ENCODE assay signal across 19 cellular contexts in genomic region chr15:42908538-42908937, GRCh38. TPM values are rescaled to one million over a fixed set of nuclear protein-coding genes. Genes with fewer than 3 reads are reported as not detected.
DNase-seq lines count a peak whose midpoint lies in the region; ATAC-seq, FAIRE-seq and TF ChIP-seq lines count a peak whose summit lies in the region.
"Had no signal": no experiment of that assay in that cellular context is flagged by ENCODE, and none has a peak within 500 bp of the region (broad histone marks: within the 10 kb centered on the region; RNA-seq: fewer than 3 reads in every experiment).

No MANE protein-coding gene starts in this region.

- no peak for TF ChIP-seq CTCF in PC-3 (conservative IDR thresholded peaks at IDR 0.05; ENCODE audit: low read depth, low read length)
- no peak for TF ChIP-seq CTCF in K562 (IDR thresholded peaks at IDR 0.05 in 2 of 3, conservative IDR thresholded peaks at IDR 0.05 in 1 of 3; ENCODE audit: insufficient read depth in 2 of 3, low read depth in 1 of 3, low read length in 3 of 3)
- no peak for TF ChIP-seq CTCF in keratinocyte (optimal IDR thresholded peaks at IDR 0.05 in 1 of 3, IDR thresholded peaks at IDR 0.05 in 1 of 3, conservative IDR thresholded peaks at IDR 0.05 in 1 of 3; ENCODE audit: extremely low read depth in 1 of 3, insufficient read depth in 2 of 3, low read length in 3 of 3)

- H3K9ac ChIP-seq in PC-3 (ENCODE audit: low read length) = no peak overlapping the region
- H3K9ac ChIP-seq in K562 (ENCODE audit: insufficient read depth in 1 of 2, low read depth in 2 of 2, low read length in 2 of 2) = no peak overlapping the region
- no peak overlapping the region for H3K9ac ChIP-seq in keratinocyte (ENCODE audit: control insufficient read depth, extremely low read depth, insufficient read depth, low read length)

- CTCF ChIA-PET in PC-3 (lab: Charles Lee) (interaction anchor here (0.6 kb wide), 1 partner anchor 86 kb away, joined by 3 read pairs; no protein-coding TSS in a partner anchor), K562 (lab: Yijun Ruan, JAX; ENCODE audit: low intra/inter-chr PET ratio) (interaction anchor here (0.6 kb wide), 1 partner anchor 18 kb away, joined by 3 read pairs; no protein-coding TSS in a partner anchor)

- H3K4me2 ChIP-seq in PC-3 (ENCODE audit: low read length) = no peak overlapping the region
- H3K4me2 ChIP-seq in K562 (ENCODE audit: insufficient read depth, low read length) = no peak overlapping the region
- peak overlapping the region; percentile 33 for H3K4me2 ChIP-seq in keratinocyte (ENCODE audit: control insufficient read depth, extremely low read depth, insufficient read depth, low read depth, low read length)

- H3K36me3 ChIP-seq in PC-3 (ENCODE audit: low read depth, low read length) (no peaks in the 10 kb centered on the region), K562 (ENCODE audit: control insufficient read depth, insufficient read depth, low read length) (no peaks in the 10 kb centered on the region; the same call in 2 of the 3 replicates), keratinocyte (ENCODE audit: control insufficient read depth in 2 of 2, extremely low read depth in 1 of 2, insufficient read depth in 2 of 2, low read length in 2 of 2) (no peaks in the 10 kb centered on the region)

- intact Hi-C loops in PC-3 (cut with micrococcal nuclease) (no loop called here), K562 (cut with micrococcal nuclease) (no loop called here)

- H3K9me3 ChIP-seq in PC-3 (ENCODE audit: low read length) (no peaks in the 10 kb centered on the region), K562 (replicated peaks; ENCODE audit: control insufficient read depth, insufficient read depth, low read depth, low read length) (no peaks in the 10 kb centered on the region), keratinocyte (ENCODE audit: control insufficient read depth, low read depth, low read length) (no peaks in the 10 kb centered on the region)

- H3F3A ChIP-seq in PC-3 (ENCODE audit: low read length, unreplicated experiment) = no peaks in the 10 kb centered on the region

- DNase-seq in PC-3 (peak; percentile 25), K562 (ENCODE audit: extremely low read depth in 1 of 4, low spot score in 3 of 4) (no peak), epithelial cell of prostate (ENCODE audit: low read depth, low spot score) (no peak), keratinocyte (ENCODE audit: low read depth, low spot score) (no peak), amniotic stem cell (lab: John Stamatoyannopoulos, UW) (no peak)
- DNase-seq in activated CD4-positive, CD25-positive, alpha-beta regulatory T cell treated with anti-CD3 and anti-CD28 coated beads, Interleukin-2, amount 50 U/mL, for 72 hours = no peak
- DNase-seq: C1 segment of cervical spinal cord; Calu3; CD4-positive, alpha-beta memory T cell; COR-L47; DMS53; DMS79 treated with DMSO at 0.1 percent for 48 hours; GF-D8; H7; HCEC 1CT had no signal

- BruUV-seq in PC-3 (replicated peaks; lab: Mats Ljungman, UMichigan) = no TSS peak
- BruUV-seq in K562 (replicated peaks; lab: Mats Ljungman, UMichigan) = no TSS peak

- H3K9me2 ChIP-seq in PC-3 (replicated peaks; ENCODE audit: low read length) = no peaks in the 10 kb centered on the region

- H3K4me3 ChIP-seq in PC-3 (ENCODE audit: low read length) (no peak overlapping the region), K562 (no peak overlapping the region), keratinocyte (ENCODE audit: control insufficient read depth in 2 of 3, extremely low read depth in 1 of 3, insufficient read depth in 2 of 3, low read depth in 1 of 3, low read length in 3 of 3) (no peak overlapping the region)

- no peak for TF ChIP-seq RAD21 in K562 (CRISPR knock-in tag; conservative IDR thresholded peaks at IDR 0.05 in 1 of 2, IDR thresholded peaks at IDR 0.05 in 1 of 2)

- POLR2A ChIA-PET in PC-3 (lab: Charles Lee; ENCODE audit: unreplicated experiment) (no interaction called here), K562 (lab: Yijun Ruan, JAX) (interaction anchor here (0.9 to 1.6 kb wide), 3 partner anchors 9 to 15 kb away, joined by 4 to 5 read pairs (median 5); no protein-coding TSS in a partner anchor)

- in situ Hi-C loops in K562 (cut with MboI) = no loop called here

- 17% methylated on average over 2 of the region's 2 CpGs for WGBS in K562 (ENCODE audit: insufficient coverage, low coverage, missing lambda C conversion rate)

- H3K27me3 ChIP-seq in PC-3 (ENCODE audit: low read length) (no peaks in the 10 kb centered on the region), K562 (ENCODE audit: control insufficient read depth in 2 of 2, insufficient read depth in 2 of 2, low read length in 2 of 2) (no peaks in the 10 kb centered on the region), keratinocyte (ENCODE audit: control insufficient read depth, extremely low read depth, insufficient read depth, low read length) (no peaks in the 10 kb centered on the region)

- H3K4me1 ChIP-seq in PC-3 (ENCODE audit: insufficient read depth, low read length) (no peaks in the 10 kb centered on the region), K562 (replicated peaks in 1 of 2; ENCODE audit: control insufficient read depth in 2 of 2, insufficient read depth in 2 of 2, low read length in 2 of 2) (peaks cover 6 to 11% of the 10 kb centered on the region in 2 experiments; a peak in 4 of 5 replicates), keratinocyte (ENCODE audit: control insufficient read depth, extremely low read depth, insufficient read depth, low read length) (peaks cover 15% of the 10 kb centered on the region)

- H3K9me1 ChIP-seq in K562 (ENCODE audit: control insufficient read depth, insufficient read depth, low read length) (no peaks in the 10 kb centered on the region), keratinocyte (ENCODE audit: control insufficient read depth, extremely low read depth, insufficient read depth, low read length) (no peaks in the 10 kb centered on the region)

- peak; percentile 54 for ATAC-seq in PC-3
- peak; percentile 60 for ATAC-seq in K562
- ATAC-seq in HG03460 (IDR thresholded peaks at IDR 0.05; ENCODE audit: unreplicated experiment) = no peak

- H3K27ac ChIP-seq in PC-3 (ENCODE audit: low read length) (no peak overlapping the region), K562 (ENCODE audit: extremely low read depth, low read depth, low read length) (peak overlapping the region; percentile 10; the same call in 1 of the 3 replicates), epithelial cell of prostate (peak overlapping the region; percentile 45), keratinocyte (ENCODE audit: control insufficient read depth, insufficient read depth, low read length) (peak overlapping the region; percentile 5)

- no peak for TF ChIP-seq POLR2A in K562 (conservative IDR thresholded peaks at IDR 0.05)

- H4K20me1 ChIP-seq in PC-3 (ENCODE audit: low read length) (no peaks in the 10 kb centered on the region), K562 (replicated peaks; ENCODE audit: control insufficient read depth, insufficient read depth, low read length) (no peaks in the 10 kb centered on the region), keratinocyte (ENCODE audit: control insufficient read depth, extremely low read depth, insufficient read depth, low read length) (no peaks in the 10 kb centered on the region)

- no peak for TF ChIP-seq EP300 in K562 (IDR thresholded peaks at IDR 0.05; ENCODE audit: low read length)

- no peaks in the 10 kb centered on the region for H3K79me2 ChIP-seq in PC-3 (ENCODE audit: low read length)
- H3K79me2 ChIP-seq in K562 (ENCODE audit: control insufficient read depth, insufficient read depth, low read length) = peaks cover 18% of the 10 kb centered on the region
- H3K79me2 ChIP-seq in keratinocyte (ENCODE audit: control insufficient read depth, insufficient read depth, low read length) = peaks cover 34% of the 10 kb centered on the region

- dilution Hi-C loops in keratinocyte (cut with MboI; ENCODE audit: extremely low pct_ligation_motif_present, low sequenced_read_pairs) = no loop called here

- H2AFZ ChIP-seq in PC-3 (ENCODE audit: low read length) = no peak overlapping the region
- no peak overlapping the region for H2AFZ ChIP-seq in K562 (ENCODE audit: low read depth, low read length)
- H2AFZ ChIP-seq in keratinocyte (ENCODE audit: control insufficient read depth, low read length) = no peak overlapping the region

- no peak for FAIRE-seq in K562 (lab: Jason Lieb, UNC)
- FAIRE-seq in keratinocyte (lab: Jason Lieb, UNC) = no peak
- FAIRE-seq: GM12891, GM18507, H1 had no signal

TF ChIP-seq in K562, 482 proteins besides CTCF, POLR2A, EP300 and RAD21 (continues in another document):
- TF ChIP-seq KDM1A (IDR thresholded peaks at IDR 0.05) (peak in 1 of 2 experiments; percentile 36; a peak in 1 of 4 replicates), NFE2 (IDR thresholded peaks at IDR 0.05; ENCODE audit: low read depth) (peak; percentile 81), KAT2B (IDR thresholded peaks at IDR 0.05; ENCODE audit: low read depth, low read length) (no peak), ZNF316 (IDR thresholded peaks at IDR 0.05) (peak; percentile 27; the same call in 1 of the 2 replicates)

RNA-seq across cellular contexts. Expression of gene TTBK2, which starts 12.0 kb away (rescaled TPM):
- total RNA-seq in PC-3 (2014; rRNA removed) (3.5 and 6.0 TPM in 2 replicates), K562 (2014; rRNA removed) (3.7 and 4.4 TPM in 2 replicates), K562 (2014; rRNA removed; fragmentation: Illumina TruSeq; extraction: Trizol) (7.0 and 7.1 TPM in 2 replicates), K562 (2015; rRNA removed; fragmentation: Illumina TruSeq; extraction: Trizol) (5.7 and 6.1 TPM in 2 replicates), K562 (2021) (8.0 and 8.5 TPM in 2 replicates)
- total RNA-seq in K562 (2011; cell fraction: chromatin; rRNA removed; ENCODE audit: low replicate concordance) = 10.0 and 27.3 TPM in 2 replicates
- 6.7 and 8.4 TPM in 2 replicates for total RNA-seq in K562 (2011; cell fraction: nucleolus; rRNA removed)
- 13.1 and 14.7 TPM in 2 replicates for total RNA-seq in K562 (2011; cell fraction: nucleoplasm; rRNA removed)
- polyA plus RNA-seq in K562 (2011; rRNA removed) (6.4 and 7.9 TPM in 2 replicates), K562 (2014; fragmentation: Illumina TruSeq; extraction: Trizol) (4.1 and 4.8 TPM in 2 replicates), K562 (2014; fragmentation: Nextera tagmentation; extraction: Ambion mirVana) (1 to 10 TPM in 1 of 2 experiments, under 1 TPM in 1; 0.89 to 1.2 TPM), K562 (2014; rRNA removed) (3.2 and 4.0 TPM in 2 replicates), keratinocyte (4.7 to 7.3 TPM (median 4.8 TPM) in 3 replicates)
- polyA plus RNA-seq in K562 (2011; cell fraction: cytosol; rRNA removed) = 1.4 and 4.2 TPM in 2 replicates
- 8.2 and 10.5 TPM in 2 replicates for polyA plus RNA-seq in K562 (2011; cell fraction: nucleus; rRNA removed)
- polyA plus RNA-seq in K562 (2012) = 3.1 and 5.6 TPM in 2 replicates
- polyA minus RNA-seq in K562 (2011; rRNA and poly(A)+ RNA removed) = 15.6 and 21.6 TPM in 2 replicates
- 4.6 and 6.6 TPM in 2 replicates for polyA minus RNA-seq in K562 (2011; cell fraction: cytosol; rRNA and poly(A)+ RNA removed)
- 5.3 and 11.1 TPM in 2 replicates for polyA minus RNA-seq in K562 (2011; cell fraction: nucleus; rRNA and poly(A)+ RNA removed)
- polyA plus RNA-seq in keratinocyte (2011; ENCODE audit: low read depth) = 2.1 TPM
- polyA plus RNA-seq in keratinocyte (2011; cell fraction: cytosol; rRNA removed) = 2.8 and 5.1 TPM in 2 replicates
- polyA plus RNA-seq in keratinocyte (2011; cell fraction: nucleus; rRNA removed) = 11.5 and 12.7 TPM in 2 replicates
- 3.2 TPM in 2 replicates for polyA plus RNA-seq in keratinocyte (2012; ENCODE audit: low replicate concordance)
- polyA minus RNA-seq in keratinocyte = 4.9 to 17.5 TPM (median 11.1 TPM) in 3 replicates
- 6.3 TPM for polyA minus RNA-seq in keratinocyte (2011; cell fraction: cytosol; rRNA and poly(A)+ RNA removed)
- polyA minus RNA-seq in keratinocyte (2011; cell fraction: nucleus; rRNA and poly(A)+ RNA removed) = 9.8 and 18.8 TPM in 2 replicates
